In the genomic region with DNA sequence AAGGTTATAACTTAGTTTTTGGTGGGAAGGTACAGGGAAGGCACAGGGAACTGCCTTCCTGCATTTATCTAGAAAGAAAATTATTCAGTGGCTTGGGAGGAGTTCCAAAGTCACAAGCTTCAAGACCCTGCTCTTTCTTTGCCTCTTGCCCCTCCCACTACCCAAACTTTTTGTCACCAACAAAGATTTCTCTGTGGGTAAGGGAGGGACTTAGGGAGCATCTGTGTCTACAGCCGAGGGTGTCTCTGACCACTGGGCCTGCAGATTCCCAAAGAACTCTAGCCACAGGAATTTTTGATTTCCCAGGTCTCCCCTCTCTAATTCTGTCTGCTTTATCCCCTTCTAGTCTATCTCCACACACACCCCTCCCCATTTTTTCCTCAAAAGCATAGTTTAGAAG, we compare ENCODE assay signal across 19 cellular contexts. TPM values are rescaled to one million over a fixed set of nuclear protein-coding genes. Genes with fewer than 3 reads are reported as not detected.
A peak's percentile ranks its signal among the peaks of the same experiment; 100 is the strongest.
DNase-seq lines count a peak whose midpoint lies in the region; ATAC-seq and TF ChIP-seq lines count a peak whose summit lies in the region.
"Had no signal": no experiment of that assay in that cellular context is flagged by ENCODE, and none has a peak within 500 bp of the region (broad histone marks: within the 10 kb centered on the region; RNA-seq: fewer than 3 reads in every experiment).

No MANE protein-coding gene starts in this region.

- H3K27me3 ChIP-seq in heart left ventricle (no peaks in the 10 kb centered on the region), subcutaneous abdominal adipose tissue (ENCODE audit: control insufficient read depth in 5 of 5, insufficient read depth in 4 of 5, low read length in 5 of 5) (no peaks in the 10 kb centered on the region)
- H3K27me3 ChIP-seq: neutrophil had no signal

- H3K9me3 ChIP-seq in heart left ventricle = no peaks in the 10 kb centered on the region
- H3K9me3 ChIP-seq in subcutaneous abdominal adipose tissue (ENCODE audit: control insufficient read depth in 5 of 5, low read length in 5 of 5) = no peaks in the 10 kb centered on the region
- H3K9me3 ChIP-seq: neutrophil had no signal

- H3K27me3 Mint-ChIP-seq in T-helper 2 cell treated with Interferon-gamma antibody and Interleukin-4, amounts not matched to agents 5 μg/mL and 100 μg/mL, for 36 hours (ENCODE audit: low read depth) = no peaks in the 10 kb centered on the region
- peaks cover 3 to 9% (median 7%) of the 10 kb centered on the region in 3 donors for H3K27me3 Mint-ChIP-seq in immature natural killer cell (ENCODE audit: low read depth in 3 of 3)

- intact Hi-C loops in heart left ventricle (cut with DNase I) = loop anchor here in 1 of 10 donors (2.0 kb wide), 1 partner anchor 22 kb away; a partner anchor contains a TSS
- intact Hi-C loops in left cardiac atrium (cut with DNase I) = no loop called here

- H3K9me3 Mint-ChIP-seq in T-helper 2 cell treated with Interferon-gamma antibody and Interleukin-4, amounts not matched to agents 5 μg/mL and 100 μg/mL, for 36 hours = no peaks in the 10 kb centered on the region
- no peaks in the 10 kb centered on the region for H3K9me3 Mint-ChIP-seq in immature natural killer cell

- WGBS in heart left ventricle, 4 donors = 59 to 68% (median 63%) methylated on average over 1 of the region's 1 CpG

- peak overlapping the region; percentile 86 for H3K4me3 Mint-ChIP-seq in T-helper 2 cell treated with Interferon-gamma antibody and Interleukin-4, amounts not matched to agents 5 μg/mL and 100 μg/mL, for 36 hours
- H3K4me3 Mint-ChIP-seq in immature natural killer cell = peak overlapping the region in 1 of 5 donors; percentile 7

- ATAC-seq in heart left ventricle (no peak), left cardiac atrium (no peak), GM19023 (IDR thresholded peaks at IDR 0.05; ENCODE audit: unreplicated experiment) (no peak), HG02642 (IDR thresholded peaks at IDR 0.05; ENCODE audit: poor library complexity, unreplicated experiment) (no peak)

- no peaks in the 10 kb centered on the region for H3K36me3 Mint-ChIP-seq in T-helper 2 cell treated with Interferon-gamma antibody and Interleukin-4, amounts not matched to agents 5 μg/mL and 100 μg/mL, for 36 hours (ENCODE audit: low read depth)
- no peaks in the 10 kb centered on the region for H3K36me3 Mint-ChIP-seq in immature natural killer cell

- no peak for TF ChIP-seq CTCF in heart left ventricle (IDR thresholded peaks at IDR 0.05)

- H3K36me3 ChIP-seq in heart left ventricle (peaks cover 0 to 21% (median 6%) of the 10 kb centered on the region in 9 donors), subcutaneous abdominal adipose tissue (ENCODE audit: control insufficient read depth in 5 of 5, insufficient read depth in 5 of 5, low read length in 5 of 5) (peaks cover 0 to 15% (median 9%) of the 10 kb centered on the region in 5 donors)
- H3K36me3 ChIP-seq: neutrophil had no signal

- peak overlapping the region in 1 of 5 donors; percentile 14 for H3K9ac ChIP-seq in subcutaneous abdominal adipose tissue (ENCODE audit: low read length in 5 of 5)
- H3K9ac ChIP-seq: KMS-11 had no signal

- TF ChIP-seq POLR2A in heart left ventricle (IDR thresholded peaks at IDR 0.05) = no peak

- DNase-seq in heart left ventricle (no peak), left cardiac atrium (no peak), immature natural killer cell (no peak), mesenteric fat pad (ENCODE audit: low spot score) (no peak)
- no peak for DNase-seq in T-helper 2 cell treated with Interferon-gamma antibody and Interleukin-4, amounts not matched to agents 5 μg/mL and 100 μg/mL, for 36 hours (ENCODE audit: low spot score)
- DNase-seq: activated CD8-positive, alpha-beta memory T cell treated with anti-CD3 and anti-CD28 coated beads, Interleukin-2, amount 50 U/mL, for 48 hours; DMS53; mammary epithelial cell; NCI-H1417; NCI-H345; substantia nigra had no signal

- peaks cover 44% of the 10 kb centered on the region for H3K4me1 Mint-ChIP-seq in T-helper 2 cell treated with Interferon-gamma antibody and Interleukin-4, amounts not matched to agents 5 μg/mL and 100 μg/mL, for 36 hours (ENCODE audit: low read depth)
- peaks cover 37 to 51% of the 10 kb centered on the region in 2 donors for H3K4me1 Mint-ChIP-seq in immature natural killer cell

- H3K27ac ChIP-seq in heart left ventricle (peak overlapping the region; percentile 30 to 94 (median 82)), subcutaneous abdominal adipose tissue (ENCODE audit: low read depth, low read length) (peak overlapping the region; percentile 75)
- H3K27ac ChIP-seq: KMS-11, neutrophil had no signal

- H3K4me3 ChIP-seq in heart left ventricle (peak overlapping the region in 11 of 12 donors; percentile 35 to 70 (median 54)), subcutaneous abdominal adipose tissue (ENCODE audit: low read depth in 1 of 5, low read length in 5 of 5) (peak overlapping the region in 2 of 5 donors; percentile 17 to 70)

- peak overlapping the region; percentile 95 for H3K27ac Mint-ChIP-seq in T-helper 2 cell treated with Interferon-gamma antibody and Interleukin-4, amounts not matched to agents 5 μg/mL and 100 μg/mL, for 36 hours
- peak overlapping the region in 4 of 6 donors; percentile 17 to 81 (median 34) for H3K27ac Mint-ChIP-seq in immature natural killer cell

- H3K4me1 ChIP-seq in heart left ventricle (peaks cover 0 to 36% (median 6%) of the 10 kb centered on the region in 12 donors), subcutaneous abdominal adipose tissue (ENCODE audit: control insufficient read depth in 5 of 5, insufficient read depth in 5 of 5, low read length in 5 of 5) (peaks cover 0 to 37% (median 5%) of the 10 kb centered on the region in 5 donors)

RNA-seq across cellular contexts. Expression of a gene that starts 2.1 kb away (rescaled TPM):
- total RNA-seq in heart left ventricle (10 to 100 TPM; 13.4 to 59.3 (median 21.3) TPM), left cardiac atrium (10 to 100 TPM; 21.6 to 49.8 TPM), mesenteric fat pad (26.7 TPM)
- polyA plus RNA-seq in heart left ventricle (10 to 100 TPM; 18.1 to 55.3 TPM), immature natural killer cell (under 1 TPM in 1 of 3 donors, not detected in 2; 0.73 TPM)
- total RNA-seq: mammary epithelial cell, SK-MEL-5 had no signal
- polyA plus RNA-seq: mammary epithelial cell had no signal

RNA-seq across cellular contexts. Expression of a gene that starts 10.3 kb away (rescaled TPM):
- total RNA-seq in heart left ventricle (under 1 TPM in 1 of 9 donors, not detected in 8; 0.16 TPM), left cardiac atrium (not detected), mesenteric fat pad (not detected)
- polyA plus RNA-seq in heart left ventricle (not detected), immature natural killer cell (not detected)
- total RNA-seq: dermis blood vessel endothelial cell, H4, mammary epithelial cell, SK-MEL-5 had no signal
- polyA plus RNA-seq: mammary epithelial cell had no signal

RNA-seq across cellular contexts. Expression of a gene that starts 21.1 kb away (rescaled TPM):
- total RNA-seq in heart left ventricle (10 to 100 TPM in 5 of 9 donors, 1 to 10 TPM in 4; 4.8 to 17.8 (median 14.2) TPM), left cardiac atrium (10 to 100 TPM; 14.8 to 15.2 TPM), mesenteric fat pad (8.4 TPM)
- polyA plus RNA-seq in heart left ventricle (1 to 10 TPM; 4.0 to 4.7 TPM), immature natural killer cell (1 to 10 TPM in 2 of 3 donors, not detected in 1; 3.7 to 4.3 TPM)

RNA-seq across cellular contexts. Expression of a gene that starts 22.1 kb away (rescaled TPM):
- total RNA-seq in heart left ventricle (100 to 1,000 TPM in 1 of 9 donors, 10 to 100 TPM in 8; 32.4 to 119 (median 57.9) TPM), left cardiac atrium (10 to 100 TPM; 84.4 to 92.0 TPM), mesenteric fat pad (52.5 TPM)
- polyA plus RNA-seq in heart left ventricle (10 to 100 TPM; 20.4 to 25.9 TPM), immature natural killer cell (100 to 1,000 TPM in 2 of 3 donors, 10 to 100 TPM in 1; 67.8 to 150 (median 142) TPM)

RNA-seq across cellular contexts. Expression of a gene that starts 56.6 kb away (rescaled TPM):
- 10 to 100 TPM; 10.7 to 25.9 (median 16.0) TPM for total RNA-seq in heart left ventricle
- 10 to 100 TPM; 12.6 to 37.8 TPM for polyA plus RNA-seq in heart left ventricle
- 1 to 10 TPM; 8.8 to 9.0 TPM for total RNA-seq in left cardiac atrium
- 1 to 10 TPM in 2 of 3 donors, not detected in 1; 4.5 to 5.6 TPM for polyA plus RNA-seq in immature natural killer cell
- total RNA-seq in mesenteric fat pad = 2.0 TPM
